In genomic region chr11:21446939-21447590, GRCh38 we compare ENCODE assay signal across 1 cellular context.
TF ChIP-seq lines count a peak whose summit lies in the region.

No MANE protein-coding gene starts in this region.

TF ChIP-seq in GM23338, 12 proteins besides CTCF, POLR2A, EP300 and RAD21 (continued from another document):
- TF ChIP-seq ZNF462 (CRISPR knock-in tag; IDR thresholded peaks at IDR 0.05) (no peak), ZNF114 (CRISPR knock-in tag; IDR thresholded peaks at IDR 0.05) (no peak), EZH2 (IDR thresholded peaks at IDR 0.05; ENCODE audit: low read depth, unreplicated experiment) (no peak), JUNB (IDR thresholded peaks at IDR 0.05; ENCODE audit: unreplicated experiment) (no peak), POLR2AphosphoS5 (IDR thresholded peaks at IDR 0.05; ENCODE audit: low read depth) (no peak), STAT1 (IDR thresholded peaks at IDR 0.05; ENCODE audit: unreplicated experiment) (no peak), EZH2phosphoT487 (IDR thresholded peaks at IDR 0.05; ENCODE audit: unreplicated experiment) (no peak), ZNF331 (CRISPR knock-in tag; IDR thresholded peaks at IDR 0.05; ENCODE audit: low read depth) (no peak)
- TF ChIP-seq, protein P1, sequence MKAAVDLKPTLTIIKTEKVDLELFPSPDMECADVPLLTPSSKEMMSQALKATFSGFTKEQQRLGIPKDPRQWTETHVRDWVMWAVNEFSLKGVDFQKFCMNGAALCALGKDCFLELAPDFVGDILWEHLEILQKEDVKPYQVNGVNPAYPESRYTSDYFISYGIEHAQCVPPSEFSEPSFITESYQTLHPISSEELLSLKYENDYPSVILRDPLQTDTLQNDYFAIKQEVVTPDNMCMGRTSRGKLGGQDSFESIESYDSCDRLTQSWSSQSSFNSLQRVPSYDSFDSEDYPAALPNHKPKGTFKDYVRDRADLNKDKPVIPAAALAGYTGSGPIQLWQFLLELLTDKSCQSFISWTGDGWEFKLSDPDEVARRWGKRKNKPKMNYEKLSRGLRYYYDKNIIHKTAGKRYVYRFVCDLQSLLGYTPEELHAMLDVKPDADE (IDR thresholded peaks at IDR 0.05): no peak
